12 cellular contexts compared by ENCODE assay signal in the genomic region with DNA sequence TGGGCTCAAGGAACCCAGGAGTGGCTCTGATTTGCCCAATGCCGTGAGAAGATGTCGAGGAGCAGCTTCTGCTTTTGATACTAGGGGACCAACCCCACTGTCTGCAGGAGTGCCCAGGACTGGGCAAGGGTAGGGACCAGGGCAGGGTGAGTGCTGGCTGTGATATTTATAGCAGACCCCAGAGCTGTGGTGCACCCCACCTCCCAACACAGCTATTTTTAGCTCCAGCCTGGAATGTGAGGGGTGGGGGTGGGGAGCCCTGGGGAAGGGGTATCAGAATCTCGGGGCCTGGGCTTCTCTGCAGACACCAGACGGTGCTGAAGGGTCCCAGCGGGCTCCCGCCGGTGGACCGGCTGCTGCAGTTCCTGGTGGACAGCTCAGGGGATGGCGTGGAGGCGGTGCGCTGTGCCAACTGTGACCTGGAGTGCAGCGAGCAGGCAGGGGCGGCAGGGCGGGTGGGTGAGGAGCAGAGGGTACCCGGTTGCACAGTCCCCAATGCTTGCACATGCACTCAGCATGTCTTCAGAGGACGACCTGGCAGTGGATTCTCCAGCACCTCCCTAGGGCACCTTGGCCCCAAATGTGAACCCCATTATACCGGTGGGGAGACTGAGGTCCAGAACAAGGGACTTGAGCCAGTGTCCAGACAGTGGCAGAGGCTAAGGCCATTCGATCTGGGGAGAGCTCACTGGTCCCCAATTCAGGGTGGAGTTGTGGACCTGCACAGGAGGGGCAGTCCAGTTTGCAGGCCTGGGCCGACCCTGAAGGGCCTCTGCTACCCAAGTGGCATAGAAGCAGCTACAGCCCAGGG. TPM values are rescaled to one million over a fixed set of nuclear protein-coding genes. Genes with fewer than 3 reads are reported as not detected.
DNase-seq lines count a peak whose midpoint lies in the region; ATAC-seq, FAIRE-seq and TF ChIP-seq lines count a peak whose summit lies in the region.
"Had no signal": no experiment of that assay in that cellular context is flagged by ENCODE, and none has a peak within 500 bp of the region (broad histone marks: within the 10 kb centered on the region; RNA-seq: fewer than 3 reads in every experiment).

No MANE protein-coding gene starts in this region.

- no peak for DNase-seq in natural killer cell treated with Interleukin-12 subunit alpha and Interleukin-12 subunit beta and Interleukin-15 and Interleukin-18, amount 100 ng/mL, for 72 hours (ENCODE audit: low spot score)
- DNase-seq in natural killer cell: no peak
- no peak for DNase-seq in Peyer's patch
- DNase-seq in DMS153 (lab: John Stamatoyannopoulos, UW): no peak
- no peak for DNase-seq in DMS 273 (lab: John Stamatoyannopoulos, UW; ENCODE audit: unreplicated experiment)
- no peak for DNase-seq in GM12892 (ENCODE audit: insufficient read length)
- DNase-seq: kidney glomerular epithelial cell, NCI-H1436 had no signal

- no peak overlapping the region for H3K27ac Mint-ChIP-seq in natural killer cell treated with Interleukin-12 subunit alpha and Interleukin-12 subunit beta and Interleukin-15 and Interleukin-18, amount 100 ng/mL, for 72 hours
- no peak overlapping the region for H3K27ac Mint-ChIP-seq in natural killer cell
- H3K27ac Mint-ChIP-seq in activated naive CD8-positive, alpha-beta T cell: no peak overlapping the region

- peak overlapping the region; percentile 55 for H3K4me3 Mint-ChIP-seq in natural killer cell treated with Interleukin-12 subunit alpha and Interleukin-12 subunit beta and Interleukin-15 and Interleukin-18, amount 100 ng/mL, for 72 hours
- no peak overlapping the region for H3K4me3 Mint-ChIP-seq in natural killer cell
- peak overlapping the region; percentile 72 for H3K4me3 Mint-ChIP-seq in activated naive CD8-positive, alpha-beta T cell

- no peak for ATAC-seq in natural killer cell treated with Interleukin-12 subunit alpha and Interleukin-12 subunit beta and Interleukin-15 and Interleukin-18, amount 100 ng/mL, for 72 hours
- no peak for ATAC-seq in natural killer cell

- peaks cover 5 to 44% (median 25%) of the 10 kb centered on the region in 4 donors for H3K4me1 ChIP-seq in Peyer's patch

- H3K36me3 ChIP-seq in Peyer's patch: peaks cover 0 to 7% (median 0%) of the 10 kb centered on the region in 3 donors
- H3K36me3 ChIP-seq: adrenal gland had no signal

- intact Hi-C loops in natural killer cell (cut with micrococcal nuclease): no loop called here

- H3K27me3 ChIP-seq in Peyer's patch: no peaks in the 10 kb centered on the region
- H3K27me3 ChIP-seq: adrenal gland had no signal

- FAIRE-seq in GM12892 (lab: Jason Lieb, UNC): no peak
- FAIRE-seq: GM18507 had no signal

- TF ChIP-seq CTCF in natural killer cell (IDR thresholded peaks at IDR 0.05) (no peak), Peyer's patch (IDR thresholded peaks at IDR 0.05) (no peak)

- H3K27ac ChIP-seq in Peyer's patch: no peak overlapping the region
- H3K27ac ChIP-seq: adrenal gland had no signal

- peaks cover 0 to 3% of the 10 kb centered on the region in 2 donors for H3K4me1 Mint-ChIP-seq in natural killer cell treated with Interleukin-12 subunit alpha and Interleukin-12 subunit beta and Interleukin-15 and Interleukin-18, amount 100 ng/mL, for 72 hours (ENCODE audit: low read depth in 2 of 2)
- H3K4me1 Mint-ChIP-seq in natural killer cell: no peaks in the 10 kb centered on the region
- peaks cover 13% of the 10 kb centered on the region for H3K4me1 Mint-ChIP-seq in activated naive CD8-positive, alpha-beta T cell (ENCODE audit: low read depth)

- no peaks in the 10 kb centered on the region for H3K9me3 Mint-ChIP-seq in natural killer cell treated with Interleukin-12 subunit alpha and Interleukin-12 subunit beta and Interleukin-15 and Interleukin-18, amount 100 ng/mL, for 72 hours
- no peaks in the 10 kb centered on the region for H3K9me3 Mint-ChIP-seq in natural killer cell
- no peaks in the 10 kb centered on the region for H3K9me3 Mint-ChIP-seq in activated naive CD8-positive, alpha-beta T cell (ENCODE audit: low read depth)

- H3K9me3 ChIP-seq in iPS-18c (ENCODE audit: control insufficient read depth, insufficient read depth, low read length): no peaks in the 10 kb centered on the region
- H3K9me3 ChIP-seq in Peyer's patch: no peaks in the 10 kb centered on the region
- H3K9me3 ChIP-seq: adrenal gland had no signal

- TF ChIP-seq POLR2A in Peyer's patch (IDR thresholded peaks at IDR 0.05) (no peak), GM12892 (IDR thresholded peaks at IDR 0.05; ENCODE audit: low read depth, low read length) (no peak)

- H3K4me3 ChIP-seq in iPS-18c (ENCODE audit: insufficient read depth, low read depth, low read length) (peak overlapping the region; percentile 20), Peyer's patch (peak overlapping the region in 1 of 4 donors; percentile 69)

- H3K27me3 Mint-ChIP-seq in natural killer cell treated with Interleukin-12 subunit alpha and Interleukin-12 subunit beta and Interleukin-15 and Interleukin-18, amount 100 ng/mL, for 72 hours: peaks cover 0 to 6% of the 10 kb centered on the region in 2 donors
- peaks cover 0 to 21% of the 10 kb centered on the region in 2 donors for H3K27me3 Mint-ChIP-seq in natural killer cell (ENCODE audit: low read depth in 2 of 2)
- H3K27me3 Mint-ChIP-seq in activated naive CD8-positive, alpha-beta T cell: peaks cover 11% of the 10 kb centered on the region

- H3K36me3 Mint-ChIP-seq in natural killer cell treated with Interleukin-12 subunit alpha and Interleukin-12 subunit beta and Interleukin-15 and Interleukin-18, amount 100 ng/mL, for 72 hours: no peaks in the 10 kb centered on the region
- H3K36me3 Mint-ChIP-seq in natural killer cell: no peaks in the 10 kb centered on the region
- H3K36me3 Mint-ChIP-seq in activated naive CD8-positive, alpha-beta T cell: no peaks in the 10 kb centered on the region

RNA-seq across cellular contexts. Expression of a gene that starts 1.4 kb away (rescaled TPM):
- total RNA-seq in natural killer cell treated with Interleukin-12 subunit alpha and Interleukin-12 subunit beta and Interleukin-15 and Interleukin-18, amount 100 ng/mL, for 72 hours: 10 to 100 TPM in 1 of 2 donors, 1 to 10 TPM in 1; 4.2 to 14.2 TPM
- total RNA-seq in natural killer cell: 1 to 10 TPM; 2.1 to 5.5 (median 2.3) TPM
- total RNA-seq in Peyer's patch: 100 to 1,000 TPM in 3 of 4 donors, 10 to 100 TPM in 1; 56.9 to 153 (median 118) TPM
- 13.3 TPM for polyA plus RNA-seq in GM12892 (2012; ENCODE audit: missing spikeins)

RNA-seq across cellular contexts. Expression of a gene that starts 7.9 kb away (rescaled TPM):
- 100 to 1,000 TPM; 209 to 355 TPM for total RNA-seq in natural killer cell treated with Interleukin-12 subunit alpha and Interleukin-12 subunit beta and Interleukin-15 and Interleukin-18, amount 100 ng/mL, for 72 hours
- total RNA-seq in natural killer cell (100 to 1,000 TPM; 210 to 239 (median 228) TPM), Peyer's patch (100 to 1,000 TPM in 2 of 4 donors, 10 to 100 TPM in 2; 78.1 to 170 (median 99.0) TPM)
- 1,361 TPM for polyA plus RNA-seq in GM12892 (2012; ENCODE audit: missing spikeins)

RNA-seq across cellular contexts. Expression of a gene that starts 27.2 kb away (rescaled TPM):
- under 1 TPM; 0.31 to 0.78 TPM for total RNA-seq in natural killer cell treated with Interleukin-12 subunit alpha and Interleukin-12 subunit beta and Interleukin-15 and Interleukin-18, amount 100 ng/mL, for 72 hours
- total RNA-seq in natural killer cell: 1 to 10 TPM in 1 of 3 donors, under 1 TPM in 2; 0.34 to 1.2 (median 0.73) TPM
- total RNA-seq in Peyer's patch: under 1 TPM; under 0.01 to 0.66 (median 0.22) TPM
- 0.13 TPM for polyA plus RNA-seq in GM12892 (2012; ENCODE audit: missing spikeins)

RNA-seq across cellular contexts. Expression of a gene that starts 28.5 kb away (rescaled TPM):
- total RNA-seq in natural killer cell treated with Interleukin-12 subunit alpha and Interleukin-12 subunit beta and Interleukin-15 and Interleukin-18, amount 100 ng/mL, for 72 hours: 10 to 100 TPM; 44.1 to 71.4 TPM
- total RNA-seq in natural killer cell: 10 to 100 TPM in 2 of 3 donors, 1 to 10 TPM in 1; 8.6 to 16.9 (median 15.6) TPM
- total RNA-seq in Peyer's patch: 100 to 1,000 TPM in 1 of 4 donors, 10 to 100 TPM in 3; 26.4 to 109 (median 63.8) TPM
- polyA plus RNA-seq in GM12892 (2012; ENCODE audit: missing spikeins): 22.1 TPM

RNA-seq across cellular contexts. Expression of a gene that starts 36.7 kb away (rescaled TPM):
- not detected for total RNA-seq in natural killer cell treated with Interleukin-12 subunit alpha and Interleukin-12 subunit beta and Interleukin-15 and Interleukin-18, amount 100 ng/mL, for 72 hours
- not detected for total RNA-seq in natural killer cell
- not detected for total RNA-seq in Peyer's patch
- polyA plus RNA-seq in GM12892 (2012; ENCODE audit: missing spikeins): not detected
- total RNA-seq: adrenal gland had no signal
- polyA plus RNA-seq: adrenal gland had no signal
